20 cellular contexts compared by ENCODE assay signal in genomic region chr10:3287566-3288445, GRCh38.
DNase-seq lines count a peak whose midpoint lies in the region; FAIRE-seq and TF ChIP-seq lines count a peak whose summit lies in the region.
"Had no signal": no experiment of that assay in that cellular context is flagged by ENCODE, and none has a peak within 500 bp of the region (broad histone marks: within the 10 kb centered on the region; RNA-seq: fewer than 3 reads in every experiment).

No MANE protein-coding gene starts in this region.

- DNase-seq in NCI-H510A treated with DMSO at 0.1 percent for 48 hours (lab: John Stamatoyannopoulos, UW) = peak; percentile 21
- no peak for DNase-seq in NCI-H510A (lab: John Stamatoyannopoulos, UW)
- peak; percentile 37 for DNase-seq in NCI-H2081 treated with DMSO at 0.1 percent for 48 hours (lab: John Stamatoyannopoulos, UW)
- DNase-seq in colonic mucosa = peak; percentile 90
- peak; percentile 89 for DNase-seq in small intestine
- DNase-seq in osteoblast (ENCODE audit: insufficient read length, low spot score, missing footprints) = no peak
- DNase-seq in DMS 273 (lab: John Stamatoyannopoulos, UW; ENCODE audit: unreplicated experiment) = no peak
- no peak for DNase-seq in D721Med (ENCODE audit: insufficient read length, low spot score)
- DNase-seq: activated CD4-positive, CD25-positive, alpha-beta regulatory T cell treated with anti-CD3 and anti-CD28 coated beads, Interleukin-2, amount 50 U/mL, for 72 hours; activated effector memory CD4-positive, alpha-beta T cell treated with anti-CD3 and anti-CD28 coated beads, Interleukin-2, amount 50 U/mL, for 16 hours; amniotic stem cell; caudate nucleus; effector memory CD4-positive, alpha-beta T cell; HCEC 1CT; heart left ventricle; NCI-H1930; stimulated activated CD4-positive, alpha-beta T cell treated with anti-CD3 and anti-CD28 coated beads, Interleukin-12 subunit alpha, Interleukin-12 subunit beta, amount 100 ng/mL, for 4 hours; T-helper 17 cell had no signal

- H3K27ac ChIP-seq in colonic mucosa (no peak overlapping the region), small intestine (ENCODE audit: low read depth in 1 of 2, low read length in 1 of 2) (no peak overlapping the region), osteoblast (ENCODE audit: low read depth, low read length) (no peak overlapping the region)
- H3K27ac ChIP-seq: BLaER1 treated with 17β-estradiol and CSF1 and Interleukin-3, amounts not matched to agents 10 nM and 100 nM; heart left ventricle; upper lobe of left lung had no signal

- H4K20me1 ChIP-seq in osteoblast (ENCODE audit: insufficient read depth, low read length) = no peaks in the 10 kb centered on the region
- H4K20me1 ChIP-seq: BLaER1 treated with 17β-estradiol and CSF1 and Interleukin-3, amounts not matched to agents 10 nM and 100 nM had no signal

- WGBS in small intestine, 3 donors = 24 to 72% (median 44%) methylated on average over 42 of the region's 42 CpGs

- H3K4me3 ChIP-seq in colonic mucosa = no peak overlapping the region
- H3K4me3 ChIP-seq in small intestine (ENCODE audit: low read depth in 1 of 2, low read length in 2 of 2) = no peak overlapping the region
- no peak overlapping the region for H3K4me3 ChIP-seq in osteoblast (ENCODE audit: insufficient read depth, low read length)
- H3K4me3 ChIP-seq: BLaER1 treated with 17β-estradiol and CSF1 and Interleukin-3, amounts not matched to agents 10 nM and 100 nM; heart left ventricle; upper lobe of left lung had no signal

- TF ChIP-seq CTCF in colonic mucosa (IDR thresholded peaks at IDR 0.05) (no peak), osteoblast (IDR thresholded peaks at IDR 0.05; ENCODE audit: extremely low read depth, low read depth, low read length) (no peak), D721Med (IDR thresholded peaks at IDR 0.05; ENCODE audit: insufficient read depth, missing control alignments) (no peak)

- H3K4me2 ChIP-seq in osteoblast (ENCODE audit: insufficient read depth, low read length) = no peak overlapping the region
- H3K4me2 ChIP-seq: BLaER1 treated with 17β-estradiol and CSF1 and Interleukin-3, amounts not matched to agents 10 nM and 100 nM had no signal

- H3K36me3 ChIP-seq in colonic mucosa (no peaks in the 10 kb centered on the region), small intestine (ENCODE audit: control insufficient read depth in 2 of 2, insufficient read depth in 2 of 2, low read length in 2 of 2) (no peaks in the 10 kb centered on the region), osteoblast (ENCODE audit: insufficient read depth, low read length) (no peaks in the 10 kb centered on the region)
- H3K36me3 ChIP-seq: BLaER1 treated with 17β-estradiol and CSF1 and Interleukin-3, amounts not matched to agents 10 nM and 100 nM; heart left ventricle; upper lobe of left lung had no signal

- H3K9ac ChIP-seq in colonic mucosa (ENCODE audit: low read depth in 2 of 2, low read length in 2 of 2) = peak overlapping the region in 1 of 2 donors; percentile 80
- H3K9ac ChIP-seq: BLaER1 treated with 17β-estradiol and CSF1 and Interleukin-3, amounts not matched to agents 10 nM and 100 nM had no signal

- FAIRE-seq in small intestine (lab: Jason Lieb, UNC) (no peak), D721Med (lab: Jason Lieb, UNC) (no peak)

- intact Hi-C loops in colonic mucosa (cut with DNase I) = no loop called here

- H3K4me1 ChIP-seq in colonic mucosa = peaks cover 3% of the 10 kb centered on the region
- no peaks in the 10 kb centered on the region for H3K4me1 ChIP-seq in small intestine (ENCODE audit: control insufficient read depth in 2 of 2, insufficient read depth in 1 of 2, low read depth in 1 of 2, low read length in 1 of 2)
- H3K4me1 ChIP-seq in osteoblast (ENCODE audit: insufficient read depth, low read length) = no peaks in the 10 kb centered on the region
- H3K4me1 ChIP-seq: BLaER1 treated with 17β-estradiol and CSF1 and Interleukin-3, amounts not matched to agents 10 nM and 100 nM; heart left ventricle; upper lobe of left lung had no signal

- H2AFZ ChIP-seq in osteoblast (ENCODE audit: low read length) = no peak overlapping the region

- H3K27me3 ChIP-seq in colonic mucosa (no peaks in the 10 kb centered on the region), small intestine (ENCODE audit: control insufficient read depth in 2 of 2, insufficient read depth in 2 of 2, low read length in 2 of 2) (no peaks in the 10 kb centered on the region), osteoblast (ENCODE audit: insufficient read depth, low read length) (peaks cover 13% of the 10 kb centered on the region)
- H3K27me3 ChIP-seq: BLaER1 treated with 17β-estradiol and CSF1 and Interleukin-3, amounts not matched to agents 10 nM and 100 nM; heart left ventricle; upper lobe of left lung had no signal

- no peaks in the 10 kb centered on the region for H3K9me3 ChIP-seq in colonic mucosa
- no peaks in the 10 kb centered on the region for H3K9me3 ChIP-seq in small intestine (ENCODE audit: control insufficient read depth, low read depth)
- H3K9me3 ChIP-seq in osteoblast (ENCODE audit: low read depth, low read length) = no peaks in the 10 kb centered on the region
- H3K9me3 ChIP-seq: BLaER1 treated with 17β-estradiol and CSF1 and Interleukin-3, amounts not matched to agents 10 nM and 100 nM; heart left ventricle; upper lobe of left lung had no signal

- no peaks in the 10 kb centered on the region for H3K79me2 ChIP-seq in osteoblast (ENCODE audit: insufficient read depth, low read length)

Comparison
In these comparisons a context has a peak if more than half of its experiments do, and no peak if none do; other contexts are left out.
1. DNase-seq: peak in NCI-H510A treated with DMSO at 0.1 percent for 48 hours (single experiment), NCI-H2081 treated with DMSO at 0.1 percent for 48 hours (single experiment), colonic mucosa (single experiment) and small intestine (single experiment); none in NCI-H510A (single experiment), osteoblast (single experiment), DMS 273 (single experiment) and D721Med (single experiment).